Comparison of ENCODE assay signal across 21 cellular contexts in genomic region chr4:169565606-169566351, GRCh38. TPM values are rescaled to one million over a fixed set of nuclear protein-coding genes. Genes with fewer than 3 reads are reported as not detected.
DNase-seq lines count a peak whose midpoint lies in the region; ATAC-seq and TF ChIP-seq lines count a peak whose summit lies in the region.
"Had no signal": no experiment of that assay in that cellular context is flagged by ENCODE, and none has a peak within 500 bp of the region (broad histone marks: within the 10 kb centered on the region; RNA-seq: fewer than 3 reads in every experiment).

No MANE protein-coding gene starts in this region.

- H3K18ac ChIP-seq in IMR-90 (ENCODE audit: low read depth, low read length), result no peak overlapping the region

- H3K27ac ChIP-seq in IMR-90 (ENCODE audit: insufficient read depth, low read length), result no peak overlapping the region
- H3K27ac ChIP-seq: esophagus muscularis mucosa, gastroesophageal sphincter had no signal

- H2BK15ac ChIP-seq in IMR-90 (ENCODE audit: low read depth, low read length), result no peak overlapping the region

- intact Hi-C loops in left ventricle myocardium superior (cut with micrococcal nuclease) (loop anchor here (10.0 kb wide), 1 partner anchor 571 kb away; no protein-coding TSS in a partner anchor), left cardiac atrium (cut with DNase I) (loop anchor here in 1 of 2 donors (10.0 kb wide), 1 partner anchor 571 kb away; no protein-coding TSS in a partner anchor), IMR-90 (cut with micrococcal nuclease) (loop anchor here (1.0 to 10.0 kb wide), 4 partner anchors 72 to 643 kb away; partner anchors contain the start of gene SH3RF1)

- H4K8ac ChIP-seq in IMR-90 (ENCODE audit: low read depth in 2 of 2, low read length in 2 of 2), result no peak overlapping the region

- H3K9me3 ChIP-seq in IMR-90 (ENCODE audit: control insufficient read depth, insufficient read depth, low read length), result no peaks in the 10 kb centered on the region
- H3K9me3 ChIP-seq: esophagus muscularis mucosa, gastroesophageal sphincter, MG63 had no signal

- CTCF ChIA-PET in IMR-90 (lab: Yijun Ruan, JAX), result interaction anchor here (0.6 to 2.7 kb wide), 7 partner anchors 10 to 540 kb away, joined by 3 to 10 read pairs (median 4); no protein-coding TSS in a partner anchor

- H3K4me3 ChIP-seq in IMR-90 (ENCODE audit: insufficient read depth, low read depth, low read length), result no peak overlapping the region
- H3K4me3 ChIP-seq in fibroblast of the aortic adventitia (ENCODE audit: low read depth, low read length), result no peak overlapping the region
- H3K4me3 ChIP-seq: esophagus muscularis mucosa, gastroesophageal sphincter, lung, MG63 had no signal

- no peak overlapping the region for H2AK5ac ChIP-seq in IMR-90 (ENCODE audit: low read depth, low read length)

- H3K36me3 ChIP-seq in IMR-90 (ENCODE audit: control insufficient read depth, insufficient read depth, low read length), result no peaks in the 10 kb centered on the region
- H3K36me3 ChIP-seq: MG63 had no signal

- in situ Hi-C loops in IMR-90 (cut with MboI; ENCODE audit: low sequenced_read_pairs), result no loop called here

- H3K56ac ChIP-seq in IMR-90 (ENCODE audit: extremely low read depth, insufficient read depth, low read length), result no peak overlapping the region

- no CpG with 5 or more reads among the region's 3 CpGs for WGBS in IMR-90 (ENCODE audit: extremely low coverage in 2 of 2, insufficient read length in 1 of 2), 2 experiments

- no peaks in the 10 kb centered on the region for H3K79me1 ChIP-seq in IMR-90 (ENCODE audit: low read depth in 1 of 2, low read length in 2 of 2)

- H3K27me3 ChIP-seq in IMR-90 (ENCODE audit: control insufficient read depth, insufficient read depth, low read length), result no peaks in the 10 kb centered on the region
- H3K27me3 ChIP-seq: esophagus muscularis mucosa, gastroesophageal sphincter, MG63 had no signal

- H4K20me1 ChIP-seq in IMR-90 (ENCODE audit: insufficient read depth, low read length), result no peaks in the 10 kb centered on the region

- no peak overlapping the region for H3K23ac ChIP-seq in IMR-90 (ENCODE audit: low read depth, low read length)

- dilution Hi-C loops in IMR-90 (cut with HindIII; ENCODE audit: low sequenced_read_pairs, unreplicated experiment), result no loop called here

- ATAC-seq in left ventricle myocardium superior (peak; percentile 37), left cardiac atrium (no peak), IMR-90 (ENCODE audit: low read depth) (peak; percentile 21; the same call in 1 of the 2 replicates), GM21423 (IDR thresholded peaks at IDR 0.05; ENCODE audit: unreplicated experiment) (no peak)
- ATAC-seq: effector memory CD8-positive, alpha-beta T cell had no signal

- no peak overlapping the region for H2BK5ac ChIP-seq in IMR-90 (ENCODE audit: low read depth, low read length, poor library complexity, severe bottlenecking)

- no peak overlapping the region for H3K4ac ChIP-seq in IMR-90 (ENCODE audit: low read depth, low read length)

- no TSS peak for BruUV-seq in IMR-90 (replicated peaks; lab: Mats Ljungman, UMichigan)

- no peak overlapping the region for H4K5ac ChIP-seq in IMR-90 (ENCODE audit: low read depth, low read length)

- H2BK20ac ChIP-seq in IMR-90 (ENCODE audit: low read depth, low read length), result no peak overlapping the region

- TF ChIP-seq CTCF in IMR-90 (conservative IDR thresholded peaks at IDR 0.05; ENCODE audit: low read depth, low read length) (no peak), fibroblast of the aortic adventitia (IDR thresholded peaks at IDR 0.05; ENCODE audit: insufficient read depth, low read length) (no peak)

- H2AK9ac ChIP-seq in IMR-90 (replicated peaks; ENCODE audit: low read depth, low read length, poor library complexity), result no peak overlapping the region

- DNase-seq in left ventricle myocardium superior, result no peak
- no peak for DNase-seq in left cardiac atrium
- DNase-seq in IMR-90, result no peak
- peak; percentile 42 for DNase-seq in fibroblast of the aortic adventitia (ENCODE audit: low read depth)
- DNase-seq in effector CD8-positive, alpha-beta T cell (lab: John Stamatoyannopoulos, UW), result no peak
- no peak for DNase-seq in erythroblast (lab: John Stamatoyannopoulos, UW)
- DNase-seq in midbrain (lab: John Stamatoyannopoulos, UW), result no peak
- DNase-seq: activated CD4-positive, CD25-positive, alpha-beta regulatory T cell treated with anti-CD3 and anti-CD28 coated beads, Interleukin-2, amount 50 U/mL, for 72 hours; activated gamma-delta T cell; H9; islet precursor cell; MG63; NK-92 treated with Interleukin-12 subunit alpha and Interleukin-12 subunit beta, amount 100 ng/mL, for 24 hours; posterior cingulate gyrus; SIG-M5; stimulated activated CD8-positive, alpha-beta memory T cell treated with anti-CD3 and anti-CD28 coated beads, Interleukin-4, amount 100 ng/mL, for 48 hours had no signal

- POLR2A ChIA-PET in IMR-90 (lab: Charles Lee; ENCODE audit: unreplicated experiment), result no interaction called here

- H3K14ac ChIP-seq in IMR-90 (replicated peaks; ENCODE audit: low read depth, low read length), result no peak overlapping the region

- no peaks in the 10 kb centered on the region for H3K9me1 ChIP-seq in IMR-90 (ENCODE audit: insufficient read depth, low read length)

- no peak overlapping the region for H3K9ac ChIP-seq in IMR-90 (ENCODE audit: low read depth, low read length)

- H2BK120ac ChIP-seq in IMR-90 (ENCODE audit: low read depth, low read length), result no peak overlapping the region

- TF ChIP-seq POLR2A in IMR-90 (IDR thresholded peaks at IDR 0.05; ENCODE audit: low read depth, low read length) (no peak), erythroblast (IDR thresholded peaks at IDR 0.05; ENCODE audit: low read length) (no peak)

- H3K4me2 ChIP-seq in IMR-90 (ENCODE audit: low read depth, low read length), result no peak overlapping the region

- no peaks in the 10 kb centered on the region for H3K4me1 ChIP-seq in IMR-90 (ENCODE audit: control insufficient read depth, insufficient read depth, low read length)
- H3K4me1 ChIP-seq: gastroesophageal sphincter had no signal

- no peak for TF ChIP-seq RAD21 in IMR-90 (IDR thresholded peaks at IDR 0.05; ENCODE audit: low read length)

- H2AFZ ChIP-seq in IMR-90 (replicated peaks; ENCODE audit: low read length, poor library complexity), result no peak overlapping the region

- H4K91ac ChIP-seq in IMR-90 (ENCODE audit: insufficient read depth, low read depth, low read length), result no peak overlapping the region

TF ChIP-seq in IMR-90, 13 proteins besides CTCF, POLR2A, EP300 and RAD21:
- TF ChIP-seq SMC3 (IDR thresholded peaks at IDR 0.05; ENCODE audit: low read depth, low read length) (no peak), CEBPB (IDR thresholded peaks at IDR 0.05; ENCODE audit: low read depth, low read length) (0 out of 2 replicates have a peak, but pooled peaks have one; percentile 25), RCOR1 (IDR thresholded peaks at IDR 0.05; ENCODE audit: insufficient replicate concordance, low read length) (no peak), CHD1 (IDR thresholded peaks at IDR 0.05; ENCODE audit: low read depth, low read length) (no peak), MAFK (IDR thresholded peaks at IDR 0.05; ENCODE audit: low read depth, low read length) (no peak), BHLHE40 (IDR thresholded peaks at IDR 0.05; ENCODE audit: low read depth, low read length) (no peak), FOS (IDR thresholded peaks at IDR 0.05; ENCODE audit: low read depth, low read length) (no peak)
- TF ChIP-seq, protein P1, sequence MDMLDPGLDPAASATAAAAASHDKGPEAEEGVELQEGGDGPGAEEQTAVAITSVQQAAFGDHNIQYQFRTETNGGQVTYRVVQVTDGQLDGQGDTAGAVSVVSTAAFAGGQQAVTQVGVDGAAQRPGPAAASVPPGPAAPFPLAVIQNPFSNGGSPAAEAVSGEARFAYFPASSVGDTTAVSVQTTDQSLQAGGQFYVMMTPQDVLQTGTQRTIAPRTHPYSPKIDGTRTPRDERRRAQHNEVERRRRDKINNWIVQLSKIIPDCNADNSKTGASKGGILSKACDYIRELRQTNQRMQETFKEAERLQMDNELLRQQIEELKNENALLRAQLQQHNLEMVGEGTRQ (IDR thresholded peaks at IDR 0.05; ENCODE audit: low read depth, low read length), result no peak

RNA-seq across cellular contexts. Expression of gene NEK1, which starts 46.6 kb away (rescaled TPM):
- total RNA-seq in left ventricle myocardium superior (15.9 TPM), left cardiac atrium (10 to 100 TPM; 12.4 to 13.3 TPM), IMR-90 (2012; rRNA removed) (3.9 and 5.8 TPM in 2 replicates), fibroblast of the aortic adventitia (ENCODE audit: low replicate concordance) (18.2 and 19.9 TPM in 2 replicates)
- polyA plus RNA-seq in IMR-90 (2012; rRNA removed), result 2.4 and 3.3 TPM in 2 replicates
- polyA plus RNA-seq in IMR-90 (2012; cell fraction: cytosol; rRNA removed), result 1.1 and 1.3 TPM in 2 replicates
- polyA plus RNA-seq in IMR-90 (2012; cell fraction: nucleus; rRNA removed; ENCODE audit: low replicate concordance), result 1.6 and 2.5 TPM in 2 replicates

RNA-seq across cellular contexts. Expression of gene CLCN3, which starts 54.6 kb away (rescaled TPM):
- 65.9 TPM for total RNA-seq in left ventricle myocardium superior
- total RNA-seq in left cardiac atrium, result 10 to 100 TPM; 38.7 to 42.5 TPM
- total RNA-seq in IMR-90 (2012; rRNA removed), result 22.8 and 29.4 TPM in 2 replicates
- 11.2 and 13.0 TPM in 2 replicates for polyA plus RNA-seq in IMR-90 (2012; rRNA removed)
- polyA plus RNA-seq in IMR-90 (2012; cell fraction: cytosol; rRNA removed), result 2.3 and 2.4 TPM in 2 replicates
- 0.94 and 6.4 TPM in 2 replicates for polyA plus RNA-seq in IMR-90 (2012; cell fraction: nucleus; rRNA removed; ENCODE audit: low replicate concordance)
- 38.3 and 50.6 TPM in 2 replicates for total RNA-seq in fibroblast of the aortic adventitia (ENCODE audit: low replicate concordance)

Comparison
In these comparisons a context has a peak if more than half of its experiments do, and no peak if none do; other contexts are left out.
1. ATAC-seq: peak in left ventricle myocardium superior (single experiment) and IMR-90 (single experiment); none in left cardiac atrium (0 of 2) and GM21423 (single experiment).